ENCODE assay signal across 30 cellular contexts in genomic region chr3:149894211-149894610, GRCh38.
DNase-seq lines count a peak whose midpoint lies in the region; ATAC-seq and TF ChIP-seq lines count a peak whose summit lies in the region.
"Had no signal": no experiment of that assay in that cellular context is flagged by ENCODE, and none has a peak within 500 bp of the region (broad histone marks: within the 10 kb centered on the region; RNA-seq: fewer than 3 reads in every experiment).

No MANE protein-coding gene starts in this region.

- H2AFZ ChIP-seq in ACC112 (ENCODE audit: low read length, unreplicated experiment) (no peak overlapping the region), IMR-90 (replicated peaks; ENCODE audit: low read length, poor library complexity) (no peak overlapping the region)

- no peak overlapping the region for H2BK120ac ChIP-seq in IMR-90 (ENCODE audit: low read depth, low read length)

- H3K79me1 ChIP-seq in IMR-90 (ENCODE audit: low read depth in 1 of 2, low read length in 2 of 2), result 0 out of 4 replicates have a peak, but pooled peaks cover 0 to 5% of the 10 kb centered on the region in 2 experiments

- no peak for TF ChIP-seq POLR2A in IMR-90 (IDR thresholded peaks at IDR 0.05; ENCODE audit: low read depth, low read length)

- H3K27me3 ChIP-seq in ACC112 (ENCODE audit: insufficient read depth, low read length), result no peaks in the 10 kb centered on the region
- no peaks in the 10 kb centered on the region for H3K27me3 ChIP-seq in IMR-90 (ENCODE audit: control insufficient read depth, insufficient read depth, low read length)
- H3K27me3 ChIP-seq: breast epithelium, foreskin keratinocyte, upper lobe of left lung had no signal

- no TSS peak for BruUV-seq in IMR-90 (replicated peaks; lab: Mats Ljungman, UMichigan)

- H3K79me2 ChIP-seq in ACC112 (ENCODE audit: control insufficient read depth, insufficient read depth, low read length, unreplicated experiment), result no peaks in the 10 kb centered on the region

- CTCF ChIA-PET in IMR-90 (lab: Yijun Ruan, JAX), result interaction anchor here (0.9 to 2.8 kb wide), 2 partner anchors 14 to 15 kb away, joined by 5 to 11 read pairs; no protein-coding TSS in a partner anchor

- no peak overlapping the region for H3K4me3 ChIP-seq in ACC112 (ENCODE audit: low read depth, low read length)
- H3K4me3 ChIP-seq in IMR-90 (ENCODE audit: insufficient read depth, low read depth, low read length), result no peak overlapping the region
- H3K4me3 ChIP-seq: breast epithelium, upper lobe of left lung had no signal

- H4K8ac ChIP-seq in IMR-90 (ENCODE audit: low read depth in 2 of 2, low read length in 2 of 2), result no peak overlapping the region

- peak overlapping the region; percentile 67 for H3K27ac Mint-ChIP-seq in chondrocyte (ENCODE audit: unreplicated experiment)
- H3K27ac Mint-ChIP-seq: activated T-helper 2 cell treated with anti-CD3 and anti-CD28 coated beads, Interferon-gamma antibody, Interleukin-2, Interleukin-4, amounts not matched to agents 10 μg/mL and 5 μg/mL and 100 μg/mL, durations not matched to agents 14 hours and 24 hours and 36 hours; CD4-positive, CD25-positive, alpha-beta regulatory T cell; nephron; stimulated activated effector memory CD8-positive, alpha-beta T cell treated with anti-CD3 and anti-CD28 coated beads, Interleukin-12 subunit alpha, Interleukin-12 subunit beta, amount 100 ng/mL, for 72 hours; T-helper 2 cell treated with Interferon-gamma antibody and Interleukin-4, amounts not matched to agents 5 μg/mL and 100 μg/mL, for 36 hours had no signal

- POLR2A ChIA-PET in IMR-90 (lab: Charles Lee; ENCODE audit: unreplicated experiment), result no interaction called here

- H3K9me1 ChIP-seq in IMR-90 (ENCODE audit: insufficient read depth, low read length), result no peaks in the 10 kb centered on the region; the same call in none of the 2 replicates

- H3K4me1 ChIP-seq in ACC112 (ENCODE audit: control insufficient read depth, insufficient read depth, low read length, unreplicated experiment) (peaks cover 23% of the 10 kb centered on the region), IMR-90 (ENCODE audit: control insufficient read depth, insufficient read depth, low read length) (peaks cover 1% of the 10 kb centered on the region; the same call in 1 of the 2 replicates)
- H3K4me1 ChIP-seq: breast epithelium had no signal

- intact Hi-C loops in IMR-90 (cut with micrococcal nuclease), result no loop called here

- H3K4ac ChIP-seq in IMR-90 (ENCODE audit: low read depth, low read length), result no peak overlapping the region

- H2BK15ac ChIP-seq in IMR-90 (ENCODE audit: low read depth, low read length), result no peak overlapping the region

- H4K20me1 ChIP-seq in IMR-90 (ENCODE audit: insufficient read depth, low read length), result no peaks in the 10 kb centered on the region

- TF ChIP-seq CTCF in IMR-90 (conservative IDR thresholded peaks at IDR 0.05; ENCODE audit: low read depth, low read length) (no peak), chondrocyte (IDR thresholded peaks at IDR 0.05) (no peak)

- H4K91ac ChIP-seq in IMR-90 (ENCODE audit: insufficient read depth, low read depth, low read length), result no peak overlapping the region

- no peak overlapping the region for H2BK20ac ChIP-seq in IMR-90 (ENCODE audit: low read depth, low read length)

- H2AK5ac ChIP-seq in IMR-90 (ENCODE audit: low read depth, low read length), result no peak overlapping the region

- H2BK5ac ChIP-seq in IMR-90 (ENCODE audit: low read depth, low read length, poor library complexity, severe bottlenecking), result no peak overlapping the region

- dilution Hi-C loops in IMR-90 (cut with HindIII; ENCODE audit: low sequenced_read_pairs, unreplicated experiment), result no loop called here

- TF ChIP-seq RAD21 in IMR-90 (IDR thresholded peaks at IDR 0.05; ENCODE audit: low read length), result no peak

- peaks cover 2% of the 10 kb centered on the region for H3K36me3 Mint-ChIP-seq in chondrocyte (ENCODE audit: low read depth)

- H3K27ac ChIP-seq in ACC112 (ENCODE audit: low read depth, low read length), result 0 out of 2 replicates have a peak overlapping the region, but pooled peaks have one; percentile 25
- no peak overlapping the region for H3K27ac ChIP-seq in IMR-90 (ENCODE audit: insufficient read depth, low read length)
- H3K27ac ChIP-seq: breast epithelium, foreskin keratinocyte, upper lobe of left lung had no signal

- no peaks in the 10 kb centered on the region for H3K9me3 ChIP-seq in IMR-90 (ENCODE audit: control insufficient read depth, insufficient read depth, low read length)
- H3K9me3 ChIP-seq: breast epithelium, upper lobe of left lung had no signal

- no peak overlapping the region for H3K4me3 Mint-ChIP-seq in chondrocyte (ENCODE audit: unreplicated experiment)
- H3K4me3 Mint-ChIP-seq: CD4-positive, CD25-positive, alpha-beta regulatory T cell; H9; nephron; stimulated activated effector memory CD8-positive, alpha-beta T cell treated with anti-CD3 and anti-CD28 coated beads, Interleukin-12 subunit alpha, Interleukin-12 subunit beta, amount 100 ng/mL, for 72 hours; T-helper 2 cell treated with Interferon-gamma antibody and Interleukin-4, amounts not matched to agents 5 μg/mL and 100 μg/mL, for 36 hours had no signal

- no peaks in the 10 kb centered on the region for H3K9me3 Mint-ChIP-seq in chondrocyte (ENCODE audit: low read depth)
- H3K9me3 Mint-ChIP-seq: activated T-helper 2 cell treated with anti-CD3 and anti-CD28 coated beads, Interferon-gamma antibody, Interleukin-2, Interleukin-4, amounts not matched to agents 10 μg/mL and 5 μg/mL and 100 μg/mL, durations not matched to agents 14 hours and 24 hours and 36 hours; CD4-positive, CD25-positive, alpha-beta regulatory T cell; H9; nephron; stimulated activated effector memory CD8-positive, alpha-beta T cell treated with anti-CD3 and anti-CD28 coated beads, Interleukin-12 subunit alpha, Interleukin-12 subunit beta, amount 100 ng/mL, for 72 hours; T-helper 2 cell treated with Interferon-gamma antibody and Interleukin-4, amounts not matched to agents 5 μg/mL and 100 μg/mL, for 36 hours had no signal

- DNase-seq in IMR-90 (peak; percentile 47), chondrocyte (ENCODE audit: low spot score) (no peak), iris pigment epithelial cell (ENCODE audit: low read depth) (peak; percentile 38), glomerular visceral epithelial cell (ENCODE audit: extremely low spot score) (no peak), NCI-H345 (lab: John Stamatoyannopoulos, UW) (no peak)
- DNase-seq in activated CD4-positive, alpha-beta T cell treated with anti-CD3 and anti-CD28 coated beads, Interleukin-2, amount 50 U/mL, for 4 hours, result no peak
- DNase-seq: activated CD4-positive, alpha-beta T cell treated with anti-CD3 and anti-CD28 coated beads for 4 hours; activated CD8-positive, alpha-beta memory T cell treated with anti-CD3 and anti-CD28 coated beads for 24 hours; activated naive CD4-positive, alpha-beta T cell treated with anti-CD3 and anti-CD28 coated beads, Interleukin-2, amount 50 U/mL, for 16 hours; activated T-cell treated with anti-CD3 and anti-CD28 coated beads for 4 hours; AML-193; amniotic stem cell; CD4-positive, CD25-positive, alpha-beta regulatory T cell; DND-41; foreskin keratinocyte; H9; MV-4-11; NCI-H1436 treated with DMSO at 0.1 percent for 48 hours; NCI-H226; NCI-H69; SHP77 treated with DMSO at 0.1 percent for 48 hours; upper lobe of left lung had no signal

- H3K27me3 Mint-ChIP-seq in chondrocyte (ENCODE audit: low read depth), result no peaks in the 10 kb centered on the region
- H3K27me3 Mint-ChIP-seq: CD4-positive, CD25-positive, alpha-beta regulatory T cell had no signal

- H3K36me3 ChIP-seq in ACC112 (ENCODE audit: insufficient read depth, low read length) (no peaks in the 10 kb centered on the region; the same call in 1 of the 2 replicates), IMR-90 (ENCODE audit: control insufficient read depth, insufficient read depth, low read length) (no peaks in the 10 kb centered on the region)
- H3K36me3 ChIP-seq: breast epithelium had no signal

- peak overlapping the region; percentile 27; the same call in 1 of the 2 replicates for H3K18ac ChIP-seq in IMR-90 (ENCODE audit: low read depth, low read length)

- no peak overlapping the region for H3K14ac ChIP-seq in IMR-90 (replicated peaks; ENCODE audit: low read depth, low read length)

- H3K4me2 ChIP-seq in IMR-90 (ENCODE audit: low read depth, low read length), result no peak overlapping the region

- H4K5ac ChIP-seq in IMR-90 (ENCODE audit: low read depth, low read length), result no peak overlapping the region

- H3K4me1 Mint-ChIP-seq in chondrocyte (ENCODE audit: low read depth), result peaks cover 55% of the 10 kb centered on the region

- no peak overlapping the region for H3K23ac ChIP-seq in IMR-90 (ENCODE audit: low read depth, low read length)

- ATAC-seq in IMR-90 (ENCODE audit: low read depth), result no peak
- no peak for ATAC-seq in activated CD4-positive, CD25-positive, alpha-beta regulatory T cell treated with anti-CD3 and anti-CD28 coated beads, Interleukin-2, amount 50 U/mL, for 24 hours
- ATAC-seq: foreskin keratinocyte; Panc1; stimulated activated effector memory CD8-positive, alpha-beta T cell treated with anti-CD3 and anti-CD28 coated beads, Interleukin-12 subunit alpha, Interleukin-12 subunit beta, amount 100 ng/mL, for 72 hours had no signal

- no peak overlapping the region for H3K56ac ChIP-seq in IMR-90 (ENCODE audit: extremely low read depth, insufficient read depth, low read length)

- in situ Hi-C loops in IMR-90 (cut with MboI; ENCODE audit: low sequenced_read_pairs), result no loop called here

- no peak overlapping the region for H2AK9ac ChIP-seq in IMR-90 (replicated peaks; ENCODE audit: low read depth, low read length, poor library complexity)

- H3K9ac ChIP-seq in IMR-90 (ENCODE audit: low read depth, low read length), result no peak overlapping the region

TF ChIP-seq in IMR-90, 13 proteins besides CTCF, POLR2A, EP300 and RAD21 (continues in another document):
- no peak for TF ChIP-seq CEBPB (IDR thresholded peaks at IDR 0.05; ENCODE audit: low read depth, low read length)
- TF ChIP-seq BHLHE40 (IDR thresholded peaks at IDR 0.05; ENCODE audit: low read depth, low read length), result no peak
- TF ChIP-seq MXI1 (IDR thresholded peaks at IDR 0.05; ENCODE audit: borderline replicate concordance, low read depth, low read length), result no peak
- no peak for TF ChIP-seq RFX5 (IDR thresholded peaks at IDR 0.05; ENCODE audit: low read depth, low read length)
- no peak for TF ChIP-seq USF2 (IDR thresholded peaks at IDR 0.05; ENCODE audit: low read depth, low read length)
- TF ChIP-seq SMC3 (IDR thresholded peaks at IDR 0.05; ENCODE audit: low read depth, low read length), result no peak

Comparison
In these comparisons a context has a peak if more than half of its experiments do, and no peak if none do; other contexts are left out.
1. DNase-seq: peak in IMR-90 (single experiment) and iris pigment epithelial cell (single experiment); none in chondrocyte (single experiment), glomerular visceral epithelial cell (single experiment), NCI-H345 (single experiment) and activated CD4-positive, alpha-beta T cell treated with anti-CD3 and anti-CD28 coated beads, Interleukin-2, amount 50 U/mL, for 4 hours (0 of 2).